Comparison of ENCODE assay signal across 27 cellular contexts in genomic region chr6:113055998-113056397, GRCh38.
DNase-seq lines count a peak whose midpoint lies in the region; ATAC-seq and TF ChIP-seq lines count a peak whose summit lies in the region.
"Had no signal": no experiment of that assay in that cellular context is flagged by ENCODE, and none has a peak within 500 bp of the region (broad histone marks: within the 10 kb centered on the region; RNA-seq: fewer than 3 reads in every experiment).

No MANE protein-coding gene starts in this region.

- H3K4me3 ChIP-seq in SK-N-SH (ENCODE audit: low read depth in 2 of 2, low read length in 1 of 2), result no peak overlapping the region
- H3K4me3 ChIP-seq: A549; BLaER1; BLaER1 treated with 17β-estradiol and CSF1 and Interleukin-3, amounts not matched to agents 10 nM and 100 nM had no signal

- H3K4me2 ChIP-seq in SK-N-SH, result no peak overlapping the region
- H3K4me2 ChIP-seq: A549; BLaER1; BLaER1 treated with 17β-estradiol and CSF1 and Interleukin-3, amounts not matched to agents 10 nM and 100 nM had no signal

- no peaks in the 10 kb centered on the region for H3K9me2 ChIP-seq in SK-N-SH

- no peak for DNase-seq in SK-N-SH
- DNase-seq: 8988T; ACHN; AML-193; BE2C; C1 segment of cervical spinal cord; Caco-2; Calu3; CD4-positive, alpha-beta memory T cell; CD4-positive, alpha-beta T cell; CD4-positive, CD25-positive, alpha-beta regulatory T cell; CD8-positive, alpha-beta memory T cell; CD8-positive, alpha-beta T cell; COR-L47; DMS 273 treated with DMSO at 0.1 percent for 48 hours; DMS153; DMS53; DMS79; DMS79 treated with DMSO at 0.1 percent for 48 hours; DND-41; EL had no signal

- TF ChIP-seq CTCF in SK-N-SH (IDR thresholded peaks at IDR 0.05), result no peak

- POLR2A ChIA-PET in SK-N-SH (lab: Yijun Ruan, JAX), result no interaction called here

- 0% methylated on average over 1 of the region's 1 CpG for WGBS in SK-N-SH (ENCODE audit: low lambda C conversion rate)

- no peak overlapping the region for H3K27ac ChIP-seq in SK-N-SH (ENCODE audit: low read depth in 2 of 2, low read length in 1 of 2)
- H3K27ac ChIP-seq: 22Rv1; A549; BLaER1; BLaER1 treated with 17β-estradiol and CSF1 and Interleukin-3, amounts not matched to agents 10 nM and 100 nM; C4-2B had no signal

- H3F3A ChIP-seq in SK-N-SH (replicated peaks; ENCODE audit: insufficient read depth), result peaks cover 7% of the 10 kb centered on the region

- no peak overlapping the region for H3K9ac ChIP-seq in SK-N-SH
- H3K9ac ChIP-seq: BLaER1; BLaER1 treated with 17β-estradiol and CSF1 and Interleukin-3, amounts not matched to agents 10 nM and 100 nM had no signal

- H3K9me3 ChIP-seq in SK-N-SH, result no peaks in the 10 kb centered on the region
- H3K9me3 ChIP-seq: A549; BE2C; BLaER1; BLaER1 treated with 17β-estradiol and CSF1 and Interleukin-3, amounts not matched to agents 10 nM and 100 nM; Caco-2 had no signal

- no peaks in the 10 kb centered on the region for H3K79me2 ChIP-seq in SK-N-SH (ENCODE audit: insufficient read depth)

- CTCF ChIA-PET in SK-N-SH (lab: Yijun Ruan, JAX), result interaction anchor here (0.6 kb wide), 1 partner anchor 367 kb away, joined by 4 read pairs; no protein-coding TSS in a partner anchor

- peaks cover 2 to 4% of the 10 kb centered on the region in 2 experiments; a peak in 3 of 4 replicates for H3K4me1 ChIP-seq in SK-N-SH (ENCODE audit: control insufficient read depth in 1 of 2, insufficient read depth in 2 of 2, low read depth in 1 of 2, low read length in 1 of 2)
- H3K4me1 ChIP-seq: A549; BE2C; BLaER1; BLaER1 treated with 17β-estradiol and CSF1 and Interleukin-3, amounts not matched to agents 10 nM and 100 nM had no signal

- no peaks in the 10 kb centered on the region for H3K27me3 ChIP-seq in SK-N-SH (ENCODE audit: insufficient read depth)
- H3K27me3 ChIP-seq: BE2C; BLaER1; BLaER1 treated with 17β-estradiol and CSF1 and Interleukin-3, amounts not matched to agents 10 nM and 100 nM had no signal

- no peak for TF ChIP-seq RAD21 in SK-N-SH (IDR thresholded peaks at IDR 0.05; ENCODE audit: low read length)

- no peak for ATAC-seq in SK-N-SH treated with all-trans-retinoic acid at 6 μM for 48 hours
- ATAC-seq: A549; CD8-positive, alpha-beta T cell had no signal

- no peak for TF ChIP-seq EP300 in SK-N-SH (IDR thresholded peaks at IDR 0.05; ENCODE audit: borderline replicate concordance in 1 of 2, low read depth in 1 of 2, low read length in 1 of 2)

- H2AFZ ChIP-seq in SK-N-SH (ENCODE audit: low read depth), result no peak overlapping the region

- H4K20me1 ChIP-seq in SK-N-SH (ENCODE audit: insufficient read depth), result no peaks in the 10 kb centered on the region
- H4K20me1 ChIP-seq: BLaER1; BLaER1 treated with 17β-estradiol and CSF1 and Interleukin-3, amounts not matched to agents 10 nM and 100 nM had no signal

- no peaks in the 10 kb centered on the region for H3K36me3 ChIP-seq in SK-N-SH (replicated peaks in 1 of 2; ENCODE audit: control insufficient read depth in 1 of 2, insufficient read depth in 2 of 2, low read length in 1 of 2)
- H3K36me3 ChIP-seq: BE2C; BLaER1; BLaER1 treated with 17β-estradiol and CSF1 and Interleukin-3, amounts not matched to agents 10 nM and 100 nM had no signal

TF ChIP-seq in SK-N-SH treated with all-trans-retinoic acid at 6 μM for 48 hours, 23 proteins besides CTCF, POLR2A, EP300 and RAD21:
- TF ChIP-seq ZNF8 (CRISPR knock-in tag; IDR thresholded peaks at IDR 0.05), result peak; percentile 98
- TF ChIP-seq TOX (CRISPR knock-in tag; IDR thresholded peaks at IDR 0.05; ENCODE audit: borderline replicate concordance), result no peak
TF ChIP-seq in SK-N-SH treated with all-trans-retinoic acid at 6 μM for 48 hours: peak in this region for 1.

TF ChIP-seq in SK-N-SH, 30 proteins besides CTCF, POLR2A, EP300 and RAD21:
- TF ChIP-seq YY1 (IDR thresholded peaks at IDR 0.05; ENCODE audit: low read depth) (no peak), REST (IDR thresholded peaks at IDR 0.05; ENCODE audit: low read depth, low read length) (no peak)
